In the genomic region with DNA sequence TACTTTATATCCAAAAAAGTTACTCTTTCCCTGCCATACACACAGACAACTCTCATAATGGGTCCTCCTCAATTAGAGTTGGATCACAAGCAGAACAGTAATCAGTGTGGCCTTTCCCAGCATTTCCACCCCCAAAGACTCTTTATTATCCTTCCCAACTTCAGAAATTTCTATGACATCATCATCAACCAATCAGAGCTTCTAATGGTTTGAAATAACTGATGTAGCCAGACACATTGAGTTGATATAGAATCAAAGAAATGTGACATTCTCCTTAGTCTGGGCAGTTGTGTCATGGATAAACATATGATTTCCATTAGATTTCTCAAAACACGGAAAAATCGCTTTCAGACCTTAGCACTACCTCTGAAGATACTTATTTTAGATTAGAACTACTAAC, we compare ENCODE assay signal across 7 cellular contexts.
"Had no signal": no experiment of that assay in that cellular context is flagged by ENCODE, and none has a peak within 500 bp of the region (broad histone marks: within the 10 kb centered on the region; RNA-seq: fewer than 3 reads in every experiment).

No MANE protein-coding gene starts in this region.

- ATAC-seq: GM23338 had no signal

- H2AFZ ChIP-seq: GM23338 had no signal

- DNase-seq: H9, HCEC 1CT, HFFc6 had no signal

- H3K4me3 ChIP-seq: GM23338 had no signal

- FAIRE-seq: H1, H54, HTR-8/SVneo had no signal

- H3K4me2 ChIP-seq: GM23338 had no signal
